Comparison of ENCODE assay signal across 12 cellular contexts in the genomic region with DNA sequence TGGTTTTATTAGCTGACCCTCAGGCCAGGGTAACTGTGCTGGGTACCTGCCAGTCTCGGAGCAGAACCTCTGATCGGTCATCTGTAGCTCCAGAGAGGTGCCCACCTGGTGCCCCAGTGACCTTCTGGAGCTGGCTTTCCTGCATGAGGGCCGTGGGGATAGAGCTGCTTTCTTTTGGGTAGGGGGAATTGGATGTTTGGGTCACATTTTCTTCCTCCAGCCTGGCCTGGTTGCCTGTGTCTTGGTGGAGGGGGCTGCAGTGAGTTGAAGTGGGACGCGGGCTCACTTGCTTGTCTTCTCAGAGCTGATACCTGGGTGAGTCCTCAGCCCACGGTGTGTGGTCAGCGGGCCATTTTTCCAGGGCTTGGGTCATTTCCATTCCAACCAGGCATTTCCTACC. TPM values are rescaled to one million over a fixed set of nuclear protein-coding genes. Genes with fewer than 3 reads are reported as not detected.
DNase-seq lines count a peak whose midpoint lies in the region; ATAC-seq, FAIRE-seq and TF ChIP-seq lines count a peak whose summit lies in the region.
"Had no signal": no experiment of that assay in that cellular context is flagged by ENCODE, and none has a peak within 500 bp of the region (broad histone marks: within the 10 kb centered on the region; RNA-seq: fewer than 3 reads in every experiment).

No MANE protein-coding gene starts in this region.

- WGBS in heart left ventricle, 4 donors = 83 to 98% (median 90%) methylated on average over 7 of the region's 7 CpGs
- 89% methylated on average over 7 of the region's 7 CpGs for WGBS in GM12878 (ENCODE audit: insufficient coverage, insufficient replicate concordance, low lambda C conversion rate, missing lambda C conversion rate)
- no CpG with 5 or more reads among the region's 7 CpGs for WGBS in mesendoderm (ENCODE audit: extremely low coverage, insufficient coverage, low lambda C conversion rate)
- 89% methylated on average over 7 of the region's 7 CpGs; no CpG with 5 or more reads in 1 of the 2 donors for WGBS in transverse colon (ENCODE audit: low coverage in 1 of 2), 2 donors

- H3K4me2 ChIP-seq in GM12878 (ENCODE audit: control insufficient read depth, insufficient read depth) (peak overlapping the region; percentile 79), mesendoderm (ENCODE audit: low read length) (peak overlapping the region; percentile 15)

- peak overlapping the region; percentile 75 for H3K56ac ChIP-seq in mesendoderm (ENCODE audit: low read length)

- H2BK5ac ChIP-seq in mesendoderm (ENCODE audit: low read length) = no peak overlapping the region

- no peak overlapping the region for H2AFZ ChIP-seq in GM12878 (ENCODE audit: control insufficient read depth, low read depth, low read length)

- peak overlapping the region; percentile 81 for H3K23ac ChIP-seq in mesendoderm (ENCODE audit: low read length)

- no peak overlapping the region for H3K18ac ChIP-seq in mesendoderm (ENCODE audit: low read length)

- H4K5ac ChIP-seq in mesendoderm (ENCODE audit: low read length) = no peak overlapping the region

- no peak overlapping the region for H4K8ac ChIP-seq in mesendoderm (ENCODE audit: low read depth, low read length)

- H3K4me1 ChIP-seq in heart left ventricle (peaks cover 0 to 82% (median 40%) of the 10 kb centered on the region in 12 donors), GM12878 (ENCODE audit: control insufficient read depth, insufficient read depth, low read length) (peaks cover 30% of the 10 kb centered on the region), mesendoderm (ENCODE audit: control insufficient read depth, low read depth, low read length) (peaks cover 22% of the 10 kb centered on the region), transverse colon (peaks cover 32 to 78% (median 50%) of the 10 kb centered on the region in 4 donors)

- H3K4me3 ChIP-seq in heart left ventricle = peak overlapping the region in 5 of 12 donors; percentile 81 to 98 (median 87)
- peak overlapping the region; percentile 79 for H3K4me3 ChIP-seq in GM12878
- H3K4me3 ChIP-seq in mesendoderm (ENCODE audit: low read length) = no peak overlapping the region
- H3K4me3 ChIP-seq in transverse colon = no peak overlapping the region

- intact Hi-C loops in heart left ventricle (cut with DNase I) (loop anchor here in 8 of 10 donors (5.0 to 10.0 kb wide), 7 partner anchors 61 to 111 kb away; partner anchors contain the start of genes AP3S2 (in 3 of the 8) and ARPIN (in 2 of the 8)), Right ventricle myocardium inferior (cut with DNase I) (loop anchor here (2.0 kb wide), 1 partner anchor 27 kb away; no protein-coding TSS in a partner anchor), GM12878 (cut with micrococcal nuclease; ENCODE audit: unreplicated experiment) (loop anchor here (2.0 to 5.0 kb wide), 3 partner anchors 35 to 94 kb away; no protein-coding TSS in a partner anchor), transverse colon (cut with DNase I; ENCODE audit: low total_unique reads) (loop anchor here (5.0 kb wide), 1 partner anchor 91 kb away; the partner anchor contains the start of gene ARPIN)

- POLR2A ChIA-PET in GM12878 (lab: Charles Lee) = interaction anchor here (0.5 to 4.1 kb wide), 12 partner anchors 10 to 109 kb away, joined by 3 to 56 read pairs (median 5); partner anchors contain the start of gene AP3S2

- in situ Hi-C loops in GM12878 (cut with MboI) = no loop called here
- in situ Hi-C loops in transverse colon (cut with MboI; ENCODE audit: low pct_ligation_motif_present in 1 of 4, low pct_unique_long_range_greater_than_20kb in 1 of 4, low sequenced_read_pairs in 3 of 4) = no loop called here

- H3K9ac ChIP-seq in GM12878 (ENCODE audit: control insufficient read depth, insufficient read depth, low read length) = peak overlapping the region; percentile 83
- H3K9ac ChIP-seq in mesendoderm (ENCODE audit: low read length) = peak overlapping the region; percentile 45

- TF ChIP-seq POLR2A in heart left ventricle (IDR thresholded peaks at IDR 0.05) = no peak
- TF ChIP-seq POLR2A in GM12878 (IDR thresholded peaks at IDR 0.05; ENCODE audit: low read depth, low read length) = no peak
- no peak for TF ChIP-seq POLR2A in transverse colon (IDR thresholded peaks at IDR 0.05)

- CTCF ChIA-PET in GM12878 (lab: Yijun Ruan, JAX) = interaction anchor here (1.3 to 2.1 kb wide), 8 partner anchors 10 to 263 kb away, joined by 3 to 11 read pairs (median 6); no protein-coding TSS in a partner anchor

- H3K27ac ChIP-seq in heart left ventricle = peak overlapping the region in 9 of 12 donors; percentile 37 to 95 (median 73)
- H3K27ac ChIP-seq in GM12878 (ENCODE audit: control insufficient read depth, insufficient read depth) = peak overlapping the region; percentile 85
- no peak overlapping the region for H3K27ac ChIP-seq in mesendoderm (ENCODE audit: low read depth, low read length)
- peak overlapping the region; percentile 91 to 96 (median 94) for H3K27ac ChIP-seq in transverse colon
- H3K27ac ChIP-seq: C4-2B had no signal

- no peak for TF ChIP-seq RAD21 in GM12878 (IDR thresholded peaks at IDR 0.05; ENCODE audit: insufficient read depth, low read depth, low read length)

- H2BK120ac ChIP-seq in mesendoderm (ENCODE audit: low read depth, low read length) = no peak overlapping the region

- RAD21 ChIA-PET in GM12878 (lab: Charles Lee; ENCODE audit: unreplicated experiment) = interaction anchor here (0.8 to 4.1 kb wide), 8 partner anchors 10 to 98 kb away, joined by 3 to 39 read pairs (median 6); no protein-coding TSS in a partner anchor

- ATAC-seq in heart left ventricle (no peak), Right ventricle myocardium inferior (no peak), GM12878 (no peak), HG03460 (IDR thresholded peaks at IDR 0.05; ENCODE audit: unreplicated experiment) (no peak), GM21825 (IDR thresholded peaks at IDR 0.05; ENCODE audit: unreplicated experiment) (no peak)

- H2BK15ac ChIP-seq in mesendoderm (replicated peaks; ENCODE audit: low read depth) = no peak overlapping the region

- DNase-seq in heart left ventricle = no peak
- no peak for DNase-seq in Right ventricle myocardium inferior (ENCODE audit: missing footprints)
- DNase-seq in GM12878 (ENCODE audit: low read depth, low spot score) = no peak
- DNase-seq in mesendoderm = no peak
- DNase-seq in transverse colon = no peak
- no peak for DNase-seq in iPS-NIHi7 (ENCODE audit: extremely low spot score)
- DNase-seq: NCI-H1694; stimulated activated CD4-positive, alpha-beta T cell treated with anti-CD3 and anti-CD28 coated beads, Interleukin-4, amount 100 ng/mL, for 4 hours; T-helper 1 cell had no signal

- BruUV-seq in GM12878 (replicated peaks; lab: Mats Ljungman, UMichigan) = no TSS peak

- TF ChIP-seq EP300 in GM12878 (IDR thresholded peaks at IDR 0.05; ENCODE audit: borderline replicate concordance in 1 of 2, control insufficient read depth in 1 of 2, low read depth in 2 of 2, low read length in 2 of 2) (no peak), transverse colon (IDR thresholded peaks at IDR 0.05; ENCODE audit: low read depth) (no peak)

- H3K79me2 ChIP-seq in GM12878 (ENCODE audit: control insufficient read depth, insufficient read depth, low read length) (peaks cover 64% of the 10 kb centered on the region), mesendoderm (ENCODE audit: control insufficient read depth, insufficient read depth, low read length) (peaks cover 58% of the 10 kb centered on the region)

- FAIRE-seq in GM12878 (lab: Jason Lieb, UNC) = no peak

- H3K9me3 ChIP-seq in heart left ventricle = no peaks in the 10 kb centered on the region
- no peaks in the 10 kb centered on the region for H3K9me3 ChIP-seq in GM12878 (replicated peaks; ENCODE audit: control insufficient read depth, insufficient read depth, low read length)
- H3K9me3 ChIP-seq in transverse colon = no peaks in the 10 kb centered on the region

- SMC1A ChIA-PET in GM12878 (lab: Charles Lee; ENCODE audit: uncharacterized antibody, unreplicated experiment) = interaction anchor here (0.5 to 20.0 kb wide), 15 partner anchors 10 to 107 kb away, joined by 3 to 224 read pairs (median 5); partner anchors contain the start of gene IDH2

- no peak overlapping the region for H3K4ac ChIP-seq in mesendoderm (ENCODE audit: low read depth, low read length)

- H3K27me3 ChIP-seq in heart left ventricle (no peaks in the 10 kb centered on the region), GM12878 (replicated peaks in 1 of 2; ENCODE audit: control insufficient read depth in 2 of 2, insufficient read depth in 2 of 2, low read length in 1 of 2) (no peaks in the 10 kb centered on the region), mesendoderm (ENCODE audit: insufficient read depth, low read length, poor library complexity) (no peaks in the 10 kb centered on the region), transverse colon (no peaks in the 10 kb centered on the region)

- H3K79me1 ChIP-seq in mesendoderm (ENCODE audit: low read length) = peaks cover 25% of the 10 kb centered on the region

- TF ChIP-seq CTCF in heart left ventricle (IDR thresholded peaks at IDR 0.05) = no peak
- TF ChIP-seq CTCF in GM12878 (IDR thresholded peaks at IDR 0.05 in 2 of 3, conservative IDR thresholded peaks at IDR 0.05 in 1 of 3; ENCODE audit: control insufficient read depth in 2 of 3, extremely low read depth in 1 of 3, insufficient read depth in 1 of 3, low read depth in 3 of 3, low read length in 3 of 3) = no peak
- TF ChIP-seq CTCF in transverse colon (IDR thresholded peaks at IDR 0.05) = no peak

- no peaks in the 10 kb centered on the region for H4K20me1 ChIP-seq in GM12878 (ENCODE audit: control insufficient read depth, insufficient read depth)

- H3K36me3 ChIP-seq in heart left ventricle (peaks cover 0 to 2% (median 0%) of the 10 kb centered on the region in 9 donors), GM12878 (ENCODE audit: control insufficient read depth in 2 of 2, insufficient read depth in 2 of 2, low read length in 1 of 2) (peaks cover 0 to 10% of the 10 kb centered on the region in 2 experiments; a peak in 2 of 4 replicates), mesendoderm (ENCODE audit: control insufficient read depth, insufficient read depth, low read length) (no peaks in the 10 kb centered on the region), transverse colon (no peaks in the 10 kb centered on the region)

- H2AK5ac ChIP-seq in mesendoderm (ENCODE audit: low read length) = no peak overlapping the region

RNA-seq across cellular contexts. Expression of gene ZNF710, which starts 2.6 kb away (rescaled TPM):
- 10 to 100 TPM in 1 of 9 donors, 1 to 10 TPM in 8; 2.9 to 22.4 (median 5.9) TPM for total RNA-seq in heart left ventricle
- polyA plus RNA-seq in heart left ventricle = 1 to 10 TPM; 3.4 to 6.1 TPM
- 5.4 TPM for total RNA-seq in Right ventricle myocardium inferior
- total RNA-seq in GM12878 (2013; cell fraction: nucleolus; rRNA removed) = 34.7 and 37.4 TPM in 2 replicates
- 17.3 and 23.0 TPM in 2 replicates for total RNA-seq in GM12878 (2014; rRNA removed)
- 11.3 and 13.7 TPM in 2 replicates for total RNA-seq in GM12878 (2014; rRNA removed; fragmentation: Illumina TruSeq; extraction: Trizol)
- total RNA-seq in GM12878 (2021) = 31.5 and 43.5 TPM in 2 replicates
- 3.8 TPM for polyA plus RNA-seq in GM12878 (2011; ENCODE audit: low read depth)
- polyA plus RNA-seq in GM12878 (2011; rRNA removed) = 4.0 and 6.6 TPM in 2 replicates
- polyA plus RNA-seq in GM12878 (2011; cell fraction: cytosol; rRNA removed) = 9.5 and 10.0 TPM in 2 replicates
- polyA plus RNA-seq in GM12878 (2011; cell fraction: nucleus; rRNA removed) = 11.6 and 18.2 TPM in 2 replicates
- 7.9 and 10.4 TPM in 2 replicates for polyA plus RNA-seq in GM12878 (2012)
- polyA plus RNA-seq in GM12878 (2014; fragmentation: Illumina TruSeq; extraction: Trizol) = 3.6 and 13.1 TPM in 2 replicates
- polyA plus RNA-seq in GM12878 (2014; fragmentation: Nextera tagmentation; extraction: Ambion mirVana) = 1 to 10 TPM; 1.4 to 4.5 TPM
- polyA plus RNA-seq in GM12878 (2014; rRNA removed) = 13.5 and 16.7 TPM in 2 replicates
- 1 to 10 TPM; 4.1 to 5.1 TPM for polyA plus RNA-seq in GM12878 (2016; fragmentation: Nextera tagmentation; extraction: Ambion mirVana)
- 11.6 and 19.6 TPM in 2 replicates for polyA minus RNA-seq in GM12878 (2011; rRNA and poly(A)+ RNA removed)
- polyA minus RNA-seq in GM12878 (2011; cell fraction: cytosol; rRNA and poly(A)+ RNA removed) = 14.3 and 15.8 TPM in 2 replicates
- polyA minus RNA-seq in GM12878 (2011; cell fraction: nucleus; rRNA and poly(A)+ RNA removed) = 5.4 and 10.0 TPM in 2 replicates
- 51.0 TPM for polyA plus RNA-seq in mesendoderm (2013, experiment 1 of 2)
- 54.6 TPM for polyA plus RNA-seq in mesendoderm (2013, experiment 2 of 2)
- 10 to 100 TPM; 27.3 to 43.4 (median 35.6) TPM for total RNA-seq in transverse colon
